8 cellular contexts compared by ENCODE assay signal in the genomic region with DNA sequence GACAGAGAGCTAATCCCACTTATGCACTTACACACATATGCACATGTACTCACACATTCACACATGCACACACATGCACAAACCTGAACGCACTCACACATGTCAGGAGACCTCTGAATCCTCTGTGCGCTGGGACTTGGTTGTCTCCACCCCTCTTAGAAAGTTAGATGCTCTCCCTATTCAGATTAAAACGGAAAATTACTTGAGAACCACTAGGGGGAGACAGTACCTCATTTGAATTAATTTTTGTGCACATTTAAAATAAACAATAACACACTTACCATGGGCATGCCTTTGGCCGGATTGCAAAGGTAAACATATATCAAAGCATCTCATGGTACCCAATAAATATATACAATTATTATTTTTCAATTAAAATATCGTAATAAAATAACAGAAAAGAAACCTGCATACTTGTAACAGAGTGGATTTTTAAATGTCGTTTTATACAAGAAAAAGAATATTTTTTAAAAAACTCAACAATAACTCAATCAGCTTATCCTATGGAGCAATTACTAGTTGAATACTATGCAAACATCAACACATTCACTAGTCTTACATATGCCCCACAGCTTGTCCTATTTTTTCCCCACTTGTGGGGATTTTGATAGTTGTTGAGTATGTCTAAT. TPM values are rescaled to one million over a fixed set of nuclear protein-coding genes. Genes with fewer than 3 reads are reported as not detected.
DNase-seq lines count a peak whose midpoint lies in the region; ATAC-seq and TF ChIP-seq lines count a peak whose summit lies in the region.

No MANE protein-coding gene starts in this region.

- H3K4me1 ChIP-seq in upper lobe of left lung, result no peaks in the 10 kb centered on the region

- H3K27me3 Mint-ChIP-seq in activated CD4-positive, alpha-beta memory T cell treated with anti-CD3 and anti-CD28 coated beads, Interleukin-2, amount 10 ng/mL, durations not matched to agents 7 days and 5 days, result peaks cover 9% of the 10 kb centered on the region

- H3K4me3 Mint-ChIP-seq in activated CD4-positive, alpha-beta memory T cell treated with anti-CD3 and anti-CD28 coated beads, Interleukin-2, amount 10 ng/mL, durations not matched to agents 7 days and 5 days, result no peak overlapping the region

- no peaks in the 10 kb centered on the region for H3K4me1 Mint-ChIP-seq in activated CD4-positive, alpha-beta memory T cell treated with anti-CD3 and anti-CD28 coated beads, Interleukin-2, amount 10 ng/mL, durations not matched to agents 7 days and 5 days

- H3K27ac Mint-ChIP-seq in activated CD4-positive, alpha-beta memory T cell treated with anti-CD3 and anti-CD28 coated beads, Interleukin-2, amount 10 ng/mL, durations not matched to agents 7 days and 5 days, result no peak overlapping the region

- H3K36me3 Mint-ChIP-seq in activated CD4-positive, alpha-beta memory T cell treated with anti-CD3 and anti-CD28 coated beads, Interleukin-2, amount 10 ng/mL, durations not matched to agents 7 days and 5 days (ENCODE audit: low read depth), result no peaks in the 10 kb centered on the region

- H3K4me3 ChIP-seq in upper lobe of left lung, result no peak overlapping the region

- POLR2A ChIA-PET in activated CD4-positive, alpha-beta memory T cell treated with anti-CD3 and anti-CD28 coated beads, Interleukin-2, amount 10 ng/mL, durations not matched to agents 7 days and 5 days (lab: Charles Lee), result no interaction called here

- WGBS in upper lobe of left lung, 2 donors, result 24 to 33% methylated on average over 6 of the region's 6 CpGs

- no peak for TF ChIP-seq EP300 in upper lobe of left lung (IDR thresholded peaks at IDR 0.05)

- TF ChIP-seq CTCF in AG09319 (IDR thresholded peaks at IDR 0.05; ENCODE audit: low read depth, low read length) (peak; percentile 5), upper lobe of left lung (IDR thresholded peaks at IDR 0.05) (peak in 5 of 6 experiments; percentile 32 to 52 (median 44))

- no peak for DNase-seq in AG09319 (ENCODE audit: extremely low read depth, low read depth)
- peak; percentile 37 for DNase-seq in GM19238 (ENCODE audit: insufficient read length, low spot score)
- peak; percentile 61 for DNase-seq in OCI-M1 (lab: John Stamatoyannopoulos, UW)
- peak; percentile 10 for DNase-seq in fibroblast of peridontal ligament (ENCODE audit: extremely low read depth)
- DNase-seq in upper lobe of left lung, result no peak
- DNase-seq in stimulated activated naive CD8-positive, alpha-beta T cell treated with anti-CD3 and anti-CD28 coated beads, Interleukin-15, Interleukin-2, amounts not matched to agents 100 U/mL and 50 U/mL, for 24 hours, result no peak
- DNase-seq in activated CD4-positive, alpha-beta memory T cell treated with anti-CD3 and anti-CD28 coated beads, Interleukin-2, amount 10 ng/mL, durations not matched to agents 7 days and 5 days, result no peak

- no peaks in the 10 kb centered on the region for H3K9me3 ChIP-seq in upper lobe of left lung

- no peaks in the 10 kb centered on the region for H3K36me3 ChIP-seq in upper lobe of left lung

- peak in 1 of 2 donors; percentile 50 for ATAC-seq in upper lobe of left lung (ENCODE audit: low FRiP score in 2 of 2)
- ATAC-seq in HG02610 (IDR thresholded peaks at IDR 0.05; ENCODE audit: unreplicated experiment), result no peak
- ATAC-seq in stimulated activated naive CD8-positive, alpha-beta T cell treated with anti-CD3 and anti-CD28 coated beads, Interleukin-15, Interleukin-2, amounts not matched to agents 100 U/mL and 50 U/mL, for 24 hours, result no peak

- no peaks in the 10 kb centered on the region for H3K9me3 Mint-ChIP-seq in activated CD4-positive, alpha-beta memory T cell treated with anti-CD3 and anti-CD28 coated beads, Interleukin-2, amount 10 ng/mL, durations not matched to agents 7 days and 5 days

- H3K27me3 ChIP-seq in upper lobe of left lung, result no peaks in the 10 kb centered on the region

- H3K27ac ChIP-seq in upper lobe of left lung, result no peak overlapping the region

- CTCF ChIA-PET in activated CD4-positive, alpha-beta memory T cell treated with anti-CD3 and anti-CD28 coated beads, Interleukin-2, amount 10 ng/mL, durations not matched to agents 7 days and 5 days (lab: Charles Lee), result interaction anchor here (1.1 to 3.1 kb wide), 7 partner anchors 11 to 180 kb away, joined by 3 to 32 read pairs (median 4); a partner anchor contains a TSS

- no peak for TF ChIP-seq POLR2A in upper lobe of left lung (IDR thresholded peaks at IDR 0.05)

RNA-seq across cellular contexts. Expression of a gene that starts 9.5 kb away (rescaled TPM):
- 10 to 100 TPM in 4 of 6 donors, 1 to 10 TPM in 2; 3.8 to 55.5 (median 24.9) TPM for total RNA-seq in upper lobe of left lung
- not detected for total RNA-seq in activated CD4-positive, alpha-beta memory T cell treated with anti-CD3 and anti-CD28 coated beads, Interleukin-2, amount 10 ng/mL, durations not matched to agents 7 days and 5 days

RNA-seq across cellular contexts. Expression of a gene that starts 23.0 kb away (rescaled TPM):
- 10 to 100 TPM in 4 of 6 donors, 1 to 10 TPM in 2; 4.0 to 47.1 (median 16.7) TPM for total RNA-seq in upper lobe of left lung
- total RNA-seq in activated CD4-positive, alpha-beta memory T cell treated with anti-CD3 and anti-CD28 coated beads, Interleukin-2, amount 10 ng/mL, durations not matched to agents 7 days and 5 days, result under 1 TPM; 0.08 to 0.38 TPM

RNA-seq across cellular contexts. Expression of a gene that starts 59.9 kb away (rescaled TPM):
- 10 to 100 TPM in 1 of 6 donors, 1 to 10 TPM in 3, under 1 TPM in 2; 0.69 to 14.5 (median 4.0) TPM for total RNA-seq in upper lobe of left lung
- not detected for total RNA-seq in activated CD4-positive, alpha-beta memory T cell treated with anti-CD3 and anti-CD28 coated beads, Interleukin-2, amount 10 ng/mL, durations not matched to agents 7 days and 5 days

Comparison
In these comparisons a context has a peak if more than half of its experiments do, and no peak if none do; other contexts are left out.
1. DNase-seq: peak in GM19238 (single experiment), OCI-M1 (single experiment) and fibroblast of peridontal ligament (single experiment); none in AG09319 (single experiment), upper lobe of left lung (0 of 2), stimulated activated naive CD8-positive, alpha-beta T cell treated with anti-CD3 and anti-CD28 coated beads, Interleukin-15, Interleukin-2, amounts not matched to agents 100 U/mL and 50 U/mL, for 24 hours (single experiment) and activated CD4-positive, alpha-beta memory T cell treated with anti-CD3 and anti-CD28 coated beads, Interleukin-2, amount 10 ng/mL, durations not matched to agents 7 days and 5 days (single experiment).
2. RNA of a gene that starts 9.5 kb away (total RNA-seq): 3.8 to 55.5 TPM in upper lobe of left lung; not detected in activated CD4-positive, alpha-beta memory T cell treated with anti-CD3 and anti-CD28 coated beads, Interleukin-2, amount 10 ng/mL, durations not matched to agents 7 days and 5 days; every median in the first group is over 4 times any median in the second.